Comparison of ENCODE assay signal across 9 cellular contexts in genomic region chr1:34929853-34930701, GRCh38. TPM values are rescaled to one million over a fixed set of nuclear protein-coding genes. Genes with fewer than 3 reads are reported as not detected.
DNase-seq lines count a peak whose midpoint lies in the region; ATAC-seq, FAIRE-seq and TF ChIP-seq lines count a peak whose summit lies in the region.
"Had no signal": no experiment of that assay in that cellular context is flagged by ENCODE, and none has a peak within 500 bp of the region (broad histone marks: within the 10 kb centered on the region; RNA-seq: fewer than 3 reads in every experiment).

No MANE protein-coding gene starts in this region.

- TF ChIP-seq POLR2A in heart left ventricle (IDR thresholded peaks at IDR 0.05): no peak
- TF ChIP-seq POLR2A in GM12878 (IDR thresholded peaks at IDR 0.05; ENCODE audit: low read depth, low read length): no peak
- TF ChIP-seq POLR2A in thyroid gland (IDR thresholded peaks at IDR 0.05): no peak

- SMC1A ChIA-PET in GM12878 (lab: Charles Lee; ENCODE audit: uncharacterized antibody, unreplicated experiment): no interaction called here

- H3K36me3 ChIP-seq in heart left ventricle (no peaks in the 10 kb centered on the region), GM12878 (ENCODE audit: control insufficient read depth in 2 of 2, insufficient read depth in 2 of 2, low read length in 1 of 2) (no peaks in the 10 kb centered on the region), upper lobe of right lung (no peaks in the 10 kb centered on the region), thyroid gland (no peaks in the 10 kb centered on the region)

- H2AFZ ChIP-seq in GM12878 (ENCODE audit: control insufficient read depth, low read depth, low read length): no peak overlapping the region

- no peak overlapping the region for H3K9ac ChIP-seq in GM12878 (ENCODE audit: control insufficient read depth, insufficient read depth, low read length)

- intact Hi-C loops in heart left ventricle (cut with DNase I): no loop called here
- intact Hi-C loops in Right ventricle myocardium superior (cut with DNase I): no loop called here
- intact Hi-C loops in GM12878 (cut with micrococcal nuclease; ENCODE audit: unreplicated experiment): no loop called here
- intact Hi-C loops in upper lobe of right lung (cut with DNase I): no loop called here
- intact Hi-C loops in thyroid gland (cut with DNase I): no loop called here

- no peaks in the 10 kb centered on the region for H3K79me2 ChIP-seq in GM12878 (ENCODE audit: control insufficient read depth, insufficient read depth, low read length)

- peaks cover 0 to 17% (median 6%) of the 10 kb centered on the region in 12 donors for H3K4me1 ChIP-seq in heart left ventricle
- H3K4me1 ChIP-seq in GM12878 (ENCODE audit: control insufficient read depth, insufficient read depth, low read length): peaks cover 4% of the 10 kb centered on the region; the same call in 1 of the 2 replicates
- H3K4me1 ChIP-seq in upper lobe of right lung: peaks cover 6% of the 10 kb centered on the region
- H3K4me1 ChIP-seq in thyroid gland: peaks cover 6 to 15% of the 10 kb centered on the region in 2 donors

- DNase-seq in heart left ventricle (no peak), Right ventricle myocardium superior (no peak), GM12878 (ENCODE audit: low read depth, low spot score) (no peak), naive B cell (no peak), upper lobe of right lung (no peak), thyroid gland (no peak), COLO668 (lab: John Stamatoyannopoulos, UW; ENCODE audit: unreplicated experiment) (no peak)
- DNase-seq: left cardiac atrium had no signal

- ATAC-seq in heart left ventricle (peak in 1 of 4 donors; percentile 37), Right ventricle myocardium superior (ENCODE audit: poor library complexity) (no peak), GM12878 (no peak; the same call in 2 of the 3 replicates), naive B cell (ENCODE audit: low read depth in 2 of 2) (peak; percentile 19 to 34), upper lobe of right lung (peak; percentile 19), HG02588 (IDR thresholded peaks at IDR 0.05; ENCODE audit: unreplicated experiment) (no peak)

- in situ Hi-C loops in GM12878 (cut with MboI): no loop called here

- H3K27ac Mint-ChIP-seq in naive B cell: peak overlapping the region in 1 of 6 donors; percentile 16

- no peak for TF ChIP-seq RAD21 in GM12878 (IDR thresholded peaks at IDR 0.05; ENCODE audit: insufficient read depth, low read depth, low read length)

- peaks cover 16 to 35% (median 20%) of the 10 kb centered on the region in 3 donors for H3K4me1 Mint-ChIP-seq in naive B cell

- H3K27ac ChIP-seq in heart left ventricle (no peak overlapping the region), GM12878 (ENCODE audit: control insufficient read depth, insufficient read depth) (no peak overlapping the region), upper lobe of right lung (no peak overlapping the region), thyroid gland (no peak overlapping the region)

- peaks cover 25 to 65% (median 50%) of the 10 kb centered on the region in 9 donors for H3K27me3 ChIP-seq in heart left ventricle
- H3K27me3 ChIP-seq in GM12878 (replicated peaks in 1 of 2; ENCODE audit: control insufficient read depth in 2 of 2, insufficient read depth in 2 of 2, low read length in 1 of 2): peaks cover 8 to 9% of the 10 kb centered on the region in 2 experiments; a peak in 3 of 4 replicates
- peaks cover 56% of the 10 kb centered on the region for H3K27me3 ChIP-seq in upper lobe of right lung
- peaks cover 29% of the 10 kb centered on the region for H3K27me3 ChIP-seq in thyroid gland

- H3K27me3 Mint-ChIP-seq in naive B cell: peaks cover 0 to 13% (median 13%) of the 10 kb centered on the region in 3 donors

- no peak for TF ChIP-seq EP300 in GM12878 (IDR thresholded peaks at IDR 0.05; ENCODE audit: borderline replicate concordance in 1 of 2, control insufficient read depth in 1 of 2, low read depth in 2 of 2, low read length in 2 of 2)

- FAIRE-seq in GM12878 (lab: Jason Lieb, UNC): no peak

- peak overlapping the region; percentile 75; the same call in 1 of the 2 replicates for H3K4me2 ChIP-seq in GM12878 (ENCODE audit: control insufficient read depth, insufficient read depth)

- H3K9me3 Mint-ChIP-seq in naive B cell: peaks cover 0 to 2% (median 0%) of the 10 kb centered on the region in 7 donors

- H3K4me3 ChIP-seq in heart left ventricle (peak overlapping the region; percentile 22 to 52 (median 44)), GM12878 (no peak overlapping the region; the same call in 1 of the 2 replicates), upper lobe of right lung (peak overlapping the region; percentile 36), thyroid gland (replicated peaks in 1 of 3) (peak overlapping the region in 1 of 3 donors; percentile 19)

- BruUV-seq in GM12878 (replicated peaks; lab: Mats Ljungman, UMichigan): no TSS peak

- no peak for TF ChIP-seq CTCF in heart left ventricle (IDR thresholded peaks at IDR 0.05)
- TF ChIP-seq CTCF in GM12878 (IDR thresholded peaks at IDR 0.05 in 2 of 3, conservative IDR thresholded peaks at IDR 0.05 in 1 of 3; ENCODE audit: control insufficient read depth in 2 of 3, extremely low read depth in 1 of 3, insufficient read depth in 1 of 3, low read depth in 3 of 3, low read length in 3 of 3): no peak
- no peak for TF ChIP-seq CTCF in upper lobe of right lung (IDR thresholded peaks at IDR 0.05)
- no peak for TF ChIP-seq CTCF in thyroid gland (IDR thresholded peaks at IDR 0.05)

- POLR2A ChIA-PET in GM12878 (lab: Charles Lee): no interaction called here

- no peaks in the 10 kb centered on the region for H4K20me1 ChIP-seq in GM12878 (ENCODE audit: control insufficient read depth, insufficient read depth)

- 1 to 3% (median 2%) methylated on average over 25 to 61 of the region's 61 CpGs for WGBS in heart left ventricle, 4 donors
- WGBS in GM12878 (ENCODE audit: insufficient coverage, insufficient replicate concordance, low lambda C conversion rate, missing lambda C conversion rate): 4% methylated on average over 42 of the region's 61 CpGs
- 1 to 4% methylated on average over 14 to 16 of the region's 61 CpGs for WGBS in thyroid gland, 2 donors

- RAD21 ChIA-PET in GM12878 (lab: Charles Lee; ENCODE audit: unreplicated experiment): interaction anchor here (0.8 to 1.5 kb wide), 2 partner anchors 10 to 101 kb away, joined by 3 read pairs; no protein-coding TSS in a partner anchor

- H3K36me3 Mint-ChIP-seq in naive B cell: no peaks in the 10 kb centered on the region

- H3K9me3 ChIP-seq in heart left ventricle (peaks cover 0 to 7% (median 0%) of the 10 kb centered on the region in 12 donors), GM12878 (replicated peaks; ENCODE audit: control insufficient read depth, insufficient read depth, low read length) (no peaks in the 10 kb centered on the region), upper lobe of right lung (no peaks in the 10 kb centered on the region), thyroid gland (no peaks in the 10 kb centered on the region)

- CTCF ChIA-PET in GM12878 (lab: Yijun Ruan, JAX): no interaction called here

- peak overlapping the region; percentile 59 to 87 (median 74) for H3K4me3 Mint-ChIP-seq in naive B cell

RNA-seq across cellular contexts. Expression of gene DLGAP3, which starts 0.6 kb away (rescaled TPM):
- under 1 TPM in 2 of 9 donors, not detected in 7; 0.07 to 0.51 TPM for total RNA-seq in heart left ventricle
- polyA plus RNA-seq in heart left ventricle: under 1 TPM in 1 of 2 donors, not detected in 1; 0.10 TPM
- total RNA-seq in Right ventricle myocardium superior: 0.08 TPM
- 0.42 and 0.77 TPM in 2 replicates for total RNA-seq in GM12878 (2013; cell fraction: nucleolus; rRNA removed)
- 0.05 and 0.11 TPM in 2 replicates for total RNA-seq in GM12878 (2014; rRNA removed)
- 0.04 TPM in 1 of 2 replicates, not detected in the other for total RNA-seq in GM12878 (2014; rRNA removed; fragmentation: Illumina TruSeq; extraction: Trizol)
- 0.15 and 0.21 TPM in 2 replicates for total RNA-seq in GM12878 (2021)
- not detected for polyA plus RNA-seq in GM12878 (2011; ENCODE audit: low read depth)
- polyA plus RNA-seq in GM12878 (2011; rRNA removed): 0.03 TPM in 1 of 2 replicates, not detected in the other
- polyA plus RNA-seq in GM12878 (2011; cell fraction: cytosol; rRNA removed): 0.05 and 0.06 TPM in 2 replicates
- 0.16 and 0.42 TPM in 2 replicates for polyA plus RNA-seq in GM12878 (2011; cell fraction: nucleus; rRNA removed)
- polyA plus RNA-seq in GM12878 (2012): 0.21 and 0.34 TPM in 2 replicates
- polyA plus RNA-seq in GM12878 (2014; fragmentation: Illumina TruSeq; extraction: Trizol): not detected in 2 replicates
- not detected for polyA plus RNA-seq in GM12878 (2014; fragmentation: Nextera tagmentation; extraction: Ambion mirVana)
- polyA plus RNA-seq in GM12878 (2014; rRNA removed): 0.12 and 0.16 TPM in 2 replicates
- under 1 TPM in 1 of 2 experiments, not detected in 1; 0.05 TPM for polyA plus RNA-seq in GM12878 (2016; fragmentation: Nextera tagmentation; extraction: Ambion mirVana)
- 0.31 TPM in 1 of 2 replicates, not detected in the other for polyA minus RNA-seq in GM12878 (2011; rRNA and poly(A)+ RNA removed)
- polyA minus RNA-seq in GM12878 (2011; cell fraction: cytosol; rRNA and poly(A)+ RNA removed): not detected in 2 replicates
- 0.48 and 0.67 TPM in 2 replicates for polyA minus RNA-seq in GM12878 (2011; cell fraction: nucleus; rRNA and poly(A)+ RNA removed)
- 1 to 10 TPM in 1 of 6 donors, under 1 TPM in 4, not detected in 1; 0.25 to 1.4 (median 0.41) TPM for polyA plus RNA-seq in naive B cell (ENCODE audit: low read depth in 6 of 6)
- 0.35 TPM for total RNA-seq in upper lobe of right lung
- total RNA-seq in thyroid gland: under 1 TPM in 2 of 4 donors, not detected in 2; 0.22 to 0.67 TPM

RNA-seq across cellular contexts. Expression of gene TMEM35B, which starts 55.1 kb away (rescaled TPM):
- total RNA-seq in heart left ventricle (10 to 100 TPM in 4 of 9 donors, 1 to 10 TPM in 5; 4.0 to 19.9 (median 8.6) TPM), Right ventricle myocardium superior (9.0 TPM), GM12878 (2014; rRNA removed) (21.7 and 22.9 TPM in 2 replicates), GM12878 (2014; rRNA removed; fragmentation: Illumina TruSeq; extraction: Trizol) (14.1 and 14.8 TPM in 2 replicates), GM12878 (2021) (15.2 and 18.8 TPM in 2 replicates), upper lobe of right lung (50.9 TPM), thyroid gland (100 to 1,000 TPM in 1 of 4 donors, 10 to 100 TPM in 3; 50.1 to 123 (median 67.0) TPM)
- polyA plus RNA-seq in heart left ventricle (10 to 100 TPM; 12.3 to 19.5 TPM), GM12878 (2011; rRNA removed) (38.4 and 43.8 TPM in 2 replicates), GM12878 (2014; fragmentation: Illumina TruSeq; extraction: Trizol) (17.3 TPM in 2 replicates), GM12878 (2014; fragmentation: Nextera tagmentation; extraction: Ambion mirVana) (100 to 1,000 TPM; 118 to 138 TPM), GM12878 (2014; rRNA removed) (19.0 and 21.0 TPM in 2 replicates), GM12878 (2016; fragmentation: Nextera tagmentation; extraction: Ambion mirVana) (10 to 100 TPM; 66.6 to 71.0 TPM), naive B cell (ENCODE audit: low read depth in 6 of 6) (10 to 100 TPM; 36.0 to 89.6 (median 77.9) TPM)
- total RNA-seq in GM12878 (2013; cell fraction: nucleolus; rRNA removed): 22.4 and 26.1 TPM in 2 replicates
- 13.7 TPM for polyA plus RNA-seq in GM12878 (2011; ENCODE audit: low read depth)
- 34.4 and 38.3 TPM in 2 replicates for polyA plus RNA-seq in GM12878 (2011; cell fraction: cytosol; rRNA removed)
- 15.3 and 33.7 TPM in 2 replicates for polyA plus RNA-seq in GM12878 (2011; cell fraction: nucleus; rRNA removed)
- 19.9 and 24.3 TPM in 2 replicates for polyA plus RNA-seq in GM12878 (2012)
- polyA minus RNA-seq in GM12878 (2011; rRNA and poly(A)+ RNA removed): 24.8 and 28.9 TPM in 2 replicates
- polyA minus RNA-seq in GM12878 (2011; cell fraction: cytosol; rRNA and poly(A)+ RNA removed): 4.4 and 5.2 TPM in 2 replicates
- 7.5 and 9.5 TPM in 2 replicates for polyA minus RNA-seq in GM12878 (2011; cell fraction: nucleus; rRNA and poly(A)+ RNA removed)

Comparison
In these comparisons a context has a peak if more than half of its experiments do, and no peak if none do; other contexts are left out.
1. ATAC-seq: peak in naive B cell (2 of 2) and upper lobe of right lung (single experiment); none in Right ventricle myocardium superior (single experiment), GM12878 (single experiment) and HG02588 (single experiment).